In genomic region chr7:137755846-137756685, GRCh38 we compare ENCODE assay signal across 1 cellular context.
TF ChIP-seq lines count a peak whose summit lies in the region.

No MANE protein-coding gene starts in this region.

TF ChIP-seq in SK-N-SH, 30 proteins besides CTCF, POLR2A, EP300 and RAD21 (continued from another document):
- TF ChIP-seq TAF1 (IDR thresholded peaks at IDR 0.05; ENCODE audit: borderline replicate concordance, low read depth, low read length) (no peak), MAX (IDR thresholded peaks at IDR 0.05; ENCODE audit: low read depth) (no peak), EZH2phosphoT487 (IDR thresholded peaks at IDR 0.05; ENCODE audit: borderline replicate concordance, low read depth) (no peak), PBX3 (IDR thresholded peaks at IDR 0.05) (no peak), JUND (IDR thresholded peaks at IDR 0.05) (no peak), NRF1 (IDR thresholded peaks at IDR 0.05; ENCODE audit: low read depth, low read length) (no peak), FOXJ3 (CRISPR knock-in tag; IDR thresholded peaks at IDR 0.05) (no peak)
